In genomic region chr3:46931631-46932441, GRCh38 we compare ENCODE assay signal across 8 cellular contexts. TPM values are rescaled to one million over a fixed set of nuclear protein-coding genes. Genes with fewer than 3 reads are reported as not detected.
DNase-seq lines count a peak whose midpoint lies in the region; ATAC-seq and TF ChIP-seq lines count a peak whose summit lies in the region.

No MANE protein-coding gene starts in this region.

- 32% methylated on average over 6 of the region's 6 CpGs for WGBS in mesenchymal stem cell

- H3K23ac ChIP-seq in mesenchymal stem cell (ENCODE audit: low read length in 2 of 2), result no peak overlapping the region

- peaks cover 6% of the 10 kb centered on the region for H3K36me3 Mint-ChIP-seq in chondrocyte (ENCODE audit: low read depth)

- no peak overlapping the region for H2BK15ac ChIP-seq in mesenchymal stem cell (ENCODE audit: low read depth, poor library complexity, severe bottlenecking)

- peak overlapping the region in 1 of 2 experiments; percentile 45 for H3K4me3 ChIP-seq in mesenchymal stem cell (ENCODE audit: insufficient read depth in 1 of 2, low read depth in 1 of 2, low read length in 2 of 2)

- H3K36me3 ChIP-seq in mesenchymal stem cell (ENCODE audit: control insufficient read depth in 1 of 2, insufficient read depth in 2 of 2, low read depth in 1 of 2, low read length in 2 of 2), result peaks cover 32 to 41% of the 10 kb centered on the region in 2 experiments

- H2BK120ac ChIP-seq in mesenchymal stem cell (ENCODE audit: low read depth, low read length), result no peak overlapping the region

- peak overlapping the region; percentile 51 for H3K9ac ChIP-seq in mesenchymal stem cell (ENCODE audit: low read length)

- peak; percentile 10 for DNase-seq in DMS153 treated with DMSO at 0.1 percent for 48 hours (lab: John Stamatoyannopoulos, UW; ENCODE audit: unreplicated experiment)
- DNase-seq in NCI-H69 (lab: John Stamatoyannopoulos, UW), result peak; percentile 57
- no peak for DNase-seq in chondrocyte (ENCODE audit: low spot score)
- DNase-seq in mesenchymal stem cell, result peak; percentile 69
- DNase-seq in stimulated activated naive CD4-positive, alpha-beta T cell treated with Interleukin-2 at 50 U/mL for 16 hours (lab: John Stamatoyannopoulos, UW), result no peak
- no peak for DNase-seq in G401 (ENCODE audit: low spot score)
- no peak for DNase-seq in omental fat pad (ENCODE audit: low spot score)

- H3K4ac ChIP-seq in mesenchymal stem cell (ENCODE audit: low read depth in 1 of 2, low read length in 2 of 2), result peak overlapping the region in 1 of 2 experiments; percentile 8

- no peaks in the 10 kb centered on the region for H3K9me3 Mint-ChIP-seq in chondrocyte (ENCODE audit: low read depth)

- peaks cover 48% of the 10 kb centered on the region for H3K79me1 ChIP-seq in mesenchymal stem cell (replicated peaks; ENCODE audit: low read length, poor library complexity, severe bottlenecking)

- H3K14ac ChIP-seq in mesenchymal stem cell (ENCODE audit: low read length in 2 of 2), result peak overlapping the region in 1 of 2 experiments; percentile 51

- H4K91ac ChIP-seq in mesenchymal stem cell (ENCODE audit: low read length), result peak overlapping the region; percentile 20

- ATAC-seq in HG02798 (IDR thresholded peaks at IDR 0.05; ENCODE audit: poor library complexity, unreplicated experiment), result no peak
- no peak for ATAC-seq in omental fat pad (ENCODE audit: low FRiP score)

- peak overlapping the region; percentile 69 for H2AK5ac ChIP-seq in mesenchymal stem cell (ENCODE audit: low read length, severe bottlenecking)

- H3K18ac ChIP-seq in mesenchymal stem cell (ENCODE audit: low read depth in 1 of 2, low read length in 2 of 2), result peak overlapping the region; percentile 63 to 70

- H3K4me1 Mint-ChIP-seq in chondrocyte (ENCODE audit: low read depth), result peaks cover 77% of the 10 kb centered on the region

- H3K9me3 ChIP-seq in mesenchymal stem cell (ENCODE audit: control insufficient read depth, low read length), result peaks cover 6% of the 10 kb centered on the region

- peak overlapping the region; percentile 64 for H3K27ac ChIP-seq in mesenchymal stem cell (ENCODE audit: low read length, poor library complexity, severe bottlenecking)

- H3K27me3 ChIP-seq in mesenchymal stem cell (ENCODE audit: control insufficient read depth in 1 of 2, insufficient read depth in 1 of 2, low read length in 2 of 2), result no peaks in the 10 kb centered on the region

- in situ Hi-C loops in G401 (cut with HindIII; ENCODE audit: low sequenced_read_pairs), result no loop called here

- H3K4me1 ChIP-seq in mesenchymal stem cell (ENCODE audit: control insufficient read depth, insufficient read depth, low read depth, low read length), result peaks cover 50% of the 10 kb centered on the region

- no peak for TF ChIP-seq CTCF in chondrocyte (IDR thresholded peaks at IDR 0.05)
- no peak for TF ChIP-seq CTCF in omental fat pad (IDR thresholded peaks at IDR 0.05)

- peak overlapping the region; percentile 4 for H3K4me3 Mint-ChIP-seq in chondrocyte (ENCODE audit: unreplicated experiment)

- H2AFZ ChIP-seq in mesenchymal stem cell (ENCODE audit: low read depth, low read length), result no peak overlapping the region

- H2BK12ac ChIP-seq in mesenchymal stem cell (ENCODE audit: low read length in 2 of 2), result peak overlapping the region; percentile 53 to 90

- H3K4me2 ChIP-seq in mesenchymal stem cell (ENCODE audit: low read length, poor library complexity, severe bottlenecking), result no peak overlapping the region

- peak overlapping the region; percentile 27 for H4K8ac ChIP-seq in mesenchymal stem cell (ENCODE audit: low read length)

- H2BK5ac ChIP-seq in mesenchymal stem cell (ENCODE audit: low read depth, low read length, poor library complexity, severe bottlenecking), result no peak overlapping the region

- peak overlapping the region; percentile 85 for H3K27ac Mint-ChIP-seq in chondrocyte (ENCODE audit: unreplicated experiment)

- H3K27me3 Mint-ChIP-seq in chondrocyte (ENCODE audit: low read depth), result no peaks in the 10 kb centered on the region

RNA-seq across cellular contexts. Expression of gene CCDC12, which starts 44.7 kb away (rescaled TPM):
- 21.8 to 23.3 TPM (median 22.3 TPM) in 3 replicates for total RNA-seq in chondrocyte
- polyA plus RNA-seq in mesenchymal stem cell (2013, experiment 1 of 2), result 25.6 TPM
- 26.2 TPM for polyA plus RNA-seq in mesenchymal stem cell (2013, experiment 2 of 2)
- 31.0 and 37.7 TPM in 2 replicates for total RNA-seq in G401 (2014; rRNA removed; shearing (Covaris generic))
- total RNA-seq in omental fat pad, result 10 to 100 TPM; 30.8 to 61.5 (median 45.4) TPM

RNA-seq across cellular contexts. Expression of gene NBEAL2, which starts 47.6 kb away (rescaled TPM):
- 15.9 to 18.1 TPM (median 16.5 TPM) in 3 replicates for total RNA-seq in chondrocyte
- 2.0 TPM for polyA plus RNA-seq in mesenchymal stem cell (2013, experiment 1 of 2)
- 1.7 TPM for polyA plus RNA-seq in mesenchymal stem cell (2013, experiment 2 of 2)
- 11.8 and 27.2 TPM in 2 replicates for total RNA-seq in G401 (2014; rRNA removed; shearing (Covaris generic))
- 100 to 1,000 TPM in 1 of 4 donors, 10 to 100 TPM in 3; 17.4 to 113 (median 33.6) TPM for total RNA-seq in omental fat pad

RNA-seq across cellular contexts. Expression of gene PTH1R, which starts 54.3 kb away (rescaled TPM):
- total RNA-seq in chondrocyte (2.4 to 6.3 TPM (median 3.1 TPM) in 3 replicates), omental fat pad (10 to 100 TPM; 16.1 to 32.3 (median 17.9) TPM)
- polyA plus RNA-seq in mesenchymal stem cell (2013, experiment 1 of 2), result 0.15 TPM
- 0.27 TPM for polyA plus RNA-seq in mesenchymal stem cell (2013, experiment 2 of 2)
- total RNA-seq in G401 (2014; rRNA removed; shearing (Covaris generic)), result 14.8 and 23.6 TPM in 2 replicates

Comparison
In these comparisons a context has a peak if more than half of its experiments do, and no peak if none do; other contexts are left out.
1. DNase-seq: peak in DMS153 treated with DMSO at 0.1 percent for 48 hours (single experiment), NCI-H69 (single experiment) and mesenchymal stem cell (single experiment); none in chondrocyte (single experiment), stimulated activated naive CD4-positive, alpha-beta T cell treated with Interleukin-2 at 50 U/mL for 16 hours (single experiment), G401 (single experiment) and omental fat pad (single experiment).